8 cellular contexts compared by ENCODE assay signal in the genomic region with DNA sequence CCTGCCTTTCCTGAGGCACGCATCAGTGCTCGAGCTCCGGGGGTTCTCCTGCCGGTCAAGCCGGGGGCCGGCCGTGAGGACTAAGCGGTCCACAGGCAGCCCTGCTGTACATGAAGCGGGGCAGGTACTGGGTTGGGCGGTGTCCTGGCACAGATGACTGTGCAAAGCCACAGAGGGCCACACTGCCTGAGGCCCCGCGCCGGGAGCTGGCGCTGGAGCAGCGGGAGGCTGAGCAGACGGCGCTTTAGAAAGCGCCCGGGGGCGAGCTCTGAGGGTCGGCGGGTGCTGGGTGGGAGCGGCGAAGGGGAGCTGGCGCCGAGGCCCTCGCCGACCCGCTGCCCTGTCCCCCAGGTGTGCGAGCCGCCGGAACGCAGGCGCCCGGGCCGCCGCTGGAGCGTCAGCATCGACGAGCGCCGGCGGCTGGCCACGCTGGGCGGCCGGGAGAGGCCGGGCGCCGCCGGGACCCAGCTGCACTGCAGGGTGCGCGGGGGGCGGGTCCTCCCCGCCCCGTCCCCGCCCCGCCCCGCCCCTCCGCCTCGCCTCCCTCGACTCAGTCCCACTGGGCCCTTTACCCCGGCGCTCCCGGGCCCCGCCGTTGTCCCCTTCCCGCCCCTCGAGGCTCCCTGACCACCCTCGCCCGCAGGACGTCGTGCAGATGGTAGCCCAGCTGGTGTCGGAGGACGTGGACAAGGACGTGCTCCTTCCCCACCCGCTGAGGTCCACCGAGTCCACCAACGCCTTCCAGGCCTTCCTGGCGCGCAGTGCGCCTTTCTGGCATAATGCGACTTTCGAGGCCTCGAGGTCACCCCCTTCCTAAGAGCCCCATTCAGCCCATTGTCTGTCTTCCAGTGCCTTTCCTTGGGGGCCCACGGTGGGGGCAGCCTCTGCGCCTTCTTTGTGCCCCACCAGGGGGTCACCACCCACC. TPM values are rescaled to one million over a fixed set of nuclear protein-coding genes. Genes with fewer than 3 reads are reported as not detected.
DNase-seq lines count a peak whose midpoint lies in the region; ATAC-seq, FAIRE-seq and TF ChIP-seq lines count a peak whose summit lies in the region.

No MANE protein-coding gene starts in this region.

- H3K4me1 Mint-ChIP-seq in chondrocyte (ENCODE audit: low read depth), result peaks cover 12% of the 10 kb centered on the region

- H3K27ac ChIP-seq in HepG2 (ENCODE audit: extremely low read length, insufficient read depth, low read length) (no peak overlapping the region), thyroid gland (no peak overlapping the region)

- H3K4me3 Mint-ChIP-seq in chondrocyte (ENCODE audit: unreplicated experiment), result peak overlapping the region; percentile 56

- intact Hi-C loops in HepG2 (cut with micrococcal nuclease; ENCODE audit: unreplicated experiment) (loop anchor here (5.0 kb wide), 1 partner anchor 76 kb away; a partner anchor contains a TSS), thyroid gland (cut with DNase I) (no loop called here)

- in situ Hi-C loops in HepG2 (cut with HindIII; ENCODE audit: extremely low pct_ligation_motif_present, low pct_unique_long_range_greater_than_20kb), result no loop called here

- POLR2A ChIA-PET in HepG2 (lab: Yijun Ruan, JAX), result interaction anchor here (1.0 to 2.2 kb wide), 2 partner anchors 12 to 14 kb away, joined by 3 to 10 read pairs; no protein-coding TSS in a partner anchor

- peak; percentile 38 to 63 for DNase-seq in NCI-H524 (lab: John Stamatoyannopoulos, UW)
- DNase-seq in NCI-H524 treated with DMSO at 0.1 percent for 48 hours (lab: John Stamatoyannopoulos, UW), result no peak
- peak; percentile 43 for DNase-seq in NCI-H748 treated with DMSO at 0.1 percent for 48 hours (lab: John Stamatoyannopoulos, UW)
- DNase-seq in chondrocyte (ENCODE audit: low spot score), result no peak
- DNase-seq in HepG2 (ENCODE audit: low spot score), result no peak
- DNase-seq in thyroid gland, result peak; percentile 53 to 54
- DNase-seq in kidney glomerular epithelial cell (lab: John Stamatoyannopoulos, UW), result no peak
- no peak for DNase-seq in NCI-H2107 treated with DMSO at 0.1 percent for 48 hours (lab: John Stamatoyannopoulos, UW; ENCODE audit: unreplicated experiment)

- WGBS in HepG2 (ENCODE audit: low lambda C conversion rate), result 12% methylated on average over 39 of the region's 86 CpGs
- WGBS in thyroid gland, 2 donors, result 19 to 45% methylated on average over 14 to 40 of the region's 86 CpGs

- TF ChIP-seq RAD21 in HepG2 (CRISPR knock-in tag; IDR thresholded peaks at IDR 0.05), result no peak

- no peaks in the 10 kb centered on the region for H3K79me2 ChIP-seq in HepG2 (ENCODE audit: insufficient read depth, low read length)

- BruUV-seq in HepG2 (replicated peaks; lab: Mats Ljungman, UMichigan), result no TSS peak

- no peaks in the 10 kb centered on the region for H3K9me3 Mint-ChIP-seq in chondrocyte (ENCODE audit: low read depth)

- no peak overlapping the region for H3K27ac Mint-ChIP-seq in chondrocyte (ENCODE audit: unreplicated experiment)

- peaks cover 2 to 51% of the 10 kb centered on the region in 2 experiments; a peak in 4 of 5 replicates for H3K27me3 ChIP-seq in HepG2 (ENCODE audit: control insufficient read depth in 1 of 2, insufficient read depth in 2 of 2, low read length in 2 of 2)
- H3K27me3 ChIP-seq in thyroid gland, result no peaks in the 10 kb centered on the region

- no peaks in the 10 kb centered on the region; the same call in 1 of the 2 replicates for H4K20me1 ChIP-seq in HepG2 (ENCODE audit: insufficient read depth, low read length)

- FAIRE-seq in HepG2 (lab: Jason Lieb, UNC), result no peak

- no peaks in the 10 kb centered on the region for H3K36me3 ChIP-seq in HepG2 (replicated peaks in 1 of 2; ENCODE audit: control insufficient read depth in 1 of 2, insufficient read depth in 2 of 2, low read length in 2 of 2)
- no peaks in the 10 kb centered on the region for H3K36me3 ChIP-seq in thyroid gland

- H3K27me3 Mint-ChIP-seq in chondrocyte (ENCODE audit: low read depth), result no peaks in the 10 kb centered on the region

- H3K4me1 ChIP-seq in HepG2 (ENCODE audit: insufficient read depth, low read length) (peaks cover 39% of the 10 kb centered on the region), thyroid gland (peaks cover 7 to 20% of the 10 kb centered on the region in 2 donors)

- TF ChIP-seq POLR2A in HepG2 (IDR thresholded peaks at IDR 0.05; ENCODE audit: insufficient read depth in 1 of 2, low read depth in 2 of 2, low read length in 2 of 2), result no peak
- TF ChIP-seq POLR2A in thyroid gland (IDR thresholded peaks at IDR 0.05), result peak in 1 of 2 donors; percentile 8

- H3K9me3 ChIP-seq in HepG2 (ENCODE audit: low read length), result no peaks in the 10 kb centered on the region
- H3K9me3 ChIP-seq in thyroid gland, result no peaks in the 10 kb centered on the region

- H3K4me2 ChIP-seq in HepG2 (ENCODE audit: low read depth, low read length), result peak overlapping the region; percentile 80

- peak; percentile 73 for ATAC-seq in HepG2

- TF ChIP-seq EP300 in HepG2 (IDR thresholded peaks at IDR 0.05; ENCODE audit: low read depth in 2 of 2, low read length in 2 of 2) (no peak), HepG2 (CRISPR knock-in tag; IDR thresholded peaks at IDR 0.05; ENCODE audit: borderline replicate concordance) (no peak)

- peak overlapping the region; percentile 10; the same call in 1 of the 2 replicates for H3K9ac ChIP-seq in HepG2 (ENCODE audit: insufficient read depth, low read depth, low read length)

- CTCF ChIA-PET in HepG2 (lab: Yijun Ruan, JAX; ENCODE audit: low intra/inter-chr PET ratio, low total read pairs), result no interaction called here

- H3K4me3 ChIP-seq in HepG2 (replicated peaks in 1 of 3; ENCODE audit: insufficient read depth in 1 of 3, low read depth in 2 of 3, low read length in 3 of 3) (peak overlapping the region; percentile 10 to 67 (median 38); a peak in 4 of 6 replicates), thyroid gland (replicated peaks in 1 of 3) (peak overlapping the region in 1 of 3 donors; percentile 28)

- no peak overlapping the region for H2AFZ ChIP-seq in HepG2 (ENCODE audit: low read length)

- TF ChIP-seq CTCF in chondrocyte (IDR thresholded peaks at IDR 0.05), result no peak
- no peak for TF ChIP-seq CTCF in HepG2 (CRISPR knock-in tag; IDR thresholded peaks at IDR 0.05)
- TF ChIP-seq CTCF in thyroid gland (IDR thresholded peaks at IDR 0.05), result no peak

- H3K36me3 Mint-ChIP-seq in chondrocyte (ENCODE audit: low read depth), result no peaks in the 10 kb centered on the region

TF ChIP-seq in HepG2, 621 proteins besides CTCF, POLR2A, EP300 and RAD21 (continues in another document):
- TF ChIP-seq ZMYM4 (CRISPR knock-in tag; IDR thresholded peaks at IDR 0.05), result no peak

RNA-seq across cellular contexts. Expression of a gene that starts 8.3 kb away (rescaled TPM):
- total RNA-seq in chondrocyte (83.6 to 91.9 TPM (median 85.1 TPM) in 3 replicates), HepG2 (2016; rRNA removed; fragmentation: Illumina TruSeq; extraction: Trizol) (19.1 and 35.2 TPM in 2 replicates), thyroid gland (100 to 1,000 TPM in 2 of 4 donors, 10 to 100 TPM in 2; 66.2 to 111 (median 90.0) TPM)
- 56.8 and 63.0 TPM in 2 replicates for total RNA-seq in HepG2 (2016; cell fraction: cytosol; rRNA removed; fragmentation: Illumina TruSeq; extraction: Trizol; ENCODE audit: low read depth)
- 14.0 and 38.5 TPM in 2 replicates for total RNA-seq in HepG2 (2016; cell fraction: insoluble cytoplasmic fraction; rRNA removed; fragmentation: Illumina TruSeq; extraction: Trizol)
- total RNA-seq in HepG2 (2016; cell fraction: membrane; rRNA removed; fragmentation: Illumina TruSeq; extraction: Trizol), result 52.7 and 56.0 TPM in 2 replicates
- total RNA-seq in HepG2 (2016; cell fraction: nucleus; rRNA removed; fragmentation: Illumina TruSeq; extraction: Trizol), result 47.2 and 51.4 TPM in 2 replicates
- polyA plus RNA-seq in HepG2 (2011; rRNA removed), result 85.7 and 85.8 TPM in 2 replicates
- 39.0 and 48.4 TPM in 2 replicates for polyA plus RNA-seq in HepG2 (2011; cell fraction: cytosol; rRNA removed)
- polyA plus RNA-seq in HepG2 (2011; cell fraction: nucleus; rRNA removed), result 409 and 581 TPM in 2 replicates
- 58.3 and 62.1 TPM in 2 replicates for polyA plus RNA-seq in HepG2 (2012)
- 51.1 and 53.5 TPM in 2 replicates for polyA plus RNA-seq in HepG2 (2016; cell fraction: cytosol; fragmentation: Illumina TruSeq; extraction: Trizol; ENCODE audit: low read depth)
- 36.2 and 45.8 TPM in 2 replicates for polyA plus RNA-seq in HepG2 (2016; cell fraction: insoluble cytoplasmic fraction; fragmentation: Illumina TruSeq; extraction: Trizol; ENCODE audit: low read depth)
- polyA plus RNA-seq in HepG2 (2016; cell fraction: membrane; fragmentation: Illumina TruSeq; extraction: Trizol; ENCODE audit: low read depth), result 82.4 and 89.9 TPM in 2 replicates
- 244 and 255 TPM in 2 replicates for polyA plus RNA-seq in HepG2 (2016; cell fraction: nucleus; fragmentation: Illumina TruSeq; extraction: Trizol; ENCODE audit: insufficient read depth, low read depth)
- polyA minus RNA-seq in HepG2 (2011; rRNA and poly(A)+ RNA removed; ENCODE audit: low replicate concordance), result 53.3 and 73.7 TPM in 2 replicates
- 58.3 and 59.6 TPM in 2 replicates for polyA minus RNA-seq in HepG2 (2011; cell fraction: cytosol; rRNA and poly(A)+ RNA removed)
- 88.5 and 90.4 TPM in 2 replicates for polyA minus RNA-seq in HepG2 (2011; cell fraction: nucleus; rRNA and poly(A)+ RNA removed)

RNA-seq across cellular contexts. Expression of a gene that starts 12.9 kb away (rescaled TPM):
- 0.60 to 2.9 TPM (median 2.2 TPM) in 3 replicates for total RNA-seq in chondrocyte
- 0.27 and 0.55 TPM in 2 replicates for total RNA-seq in HepG2 (2016; rRNA removed; fragmentation: Illumina TruSeq; extraction: Trizol)
- not detected in 2 replicates for total RNA-seq in HepG2 (2016; cell fraction: cytosol; rRNA removed; fragmentation: Illumina TruSeq; extraction: Trizol; ENCODE audit: low read depth)
- not detected in 2 replicates for total RNA-seq in HepG2 (2016; cell fraction: insoluble cytoplasmic fraction; rRNA removed; fragmentation: Illumina TruSeq; extraction: Trizol)
- not detected in 2 replicates for total RNA-seq in HepG2 (2016; cell fraction: membrane; rRNA removed; fragmentation: Illumina TruSeq; extraction: Trizol)
- not detected in 2 replicates for total RNA-seq in HepG2 (2016; cell fraction: nucleus; rRNA removed; fragmentation: Illumina TruSeq; extraction: Trizol)
- polyA plus RNA-seq in HepG2 (2011; rRNA removed), result 0.07 and 0.16 TPM in 2 replicates
- not detected in 2 replicates for polyA plus RNA-seq in HepG2 (2011; cell fraction: cytosol; rRNA removed)
- polyA plus RNA-seq in HepG2 (2011; cell fraction: nucleus; rRNA removed), result 0.56 and 1.2 TPM in 2 replicates
- 0.13 and 0.23 TPM in 2 replicates for polyA plus RNA-seq in HepG2 (2012)
- not detected in 2 replicates for polyA plus RNA-seq in HepG2 (2016; cell fraction: cytosol; fragmentation: Illumina TruSeq; extraction: Trizol; ENCODE audit: low read depth)
- polyA plus RNA-seq in HepG2 (2016; cell fraction: insoluble cytoplasmic fraction; fragmentation: Illumina TruSeq; extraction: Trizol; ENCODE audit: low read depth), result not detected in 2 replicates
- not detected in 2 replicates for polyA plus RNA-seq in HepG2 (2016; cell fraction: membrane; fragmentation: Illumina TruSeq; extraction: Trizol; ENCODE audit: low read depth)
- polyA plus RNA-seq in HepG2 (2016; cell fraction: nucleus; fragmentation: Illumina TruSeq; extraction: Trizol; ENCODE audit: insufficient read depth, low read depth), result not detected in 2 replicates
- polyA minus RNA-seq in HepG2 (2011; rRNA and poly(A)+ RNA removed; ENCODE audit: low replicate concordance), result 0.16 and 0.82 TPM in 2 replicates
- not detected in 2 replicates for polyA minus RNA-seq in HepG2 (2011; cell fraction: cytosol; rRNA and poly(A)+ RNA removed)
- polyA minus RNA-seq in HepG2 (2011; cell fraction: nucleus; rRNA and poly(A)+ RNA removed), result 0.62 TPM in 1 of 2 replicates, not detected in the other
- total RNA-seq in thyroid gland, result under 1 TPM in 3 of 4 donors, not detected in 1; 0.22 to 0.81 (median 0.33) TPM

Comparison
In these comparisons a context has a peak if more than half of its experiments do, and no peak if none do; other contexts are left out.
1. DNase-seq: peak in NCI-H524 (2 of 2), NCI-H748 treated with DMSO at 0.1 percent for 48 hours (single experiment) and thyroid gland (2 of 2); none in NCI-H524 treated with DMSO at 0.1 percent for 48 hours (single experiment), chondrocyte (single experiment), HepG2 (single experiment), kidney glomerular epithelial cell (single experiment) and NCI-H2107 treated with DMSO at 0.1 percent for 48 hours (single experiment).